In genomic region chr1:23693599-23693998, GRCh38 we compare ENCODE assay signal across 11 cellular contexts. TPM values are rescaled to one million over a fixed set of nuclear protein-coding genes. Genes with fewer than 3 reads are reported as not detected.
DNase-seq lines count a peak whose midpoint lies in the region; ATAC-seq and TF ChIP-seq lines count a peak whose summit lies in the region.
"Had no signal": no experiment of that assay in that cellular context is flagged by ENCODE, and none has a peak within 500 bp of the region (broad histone marks: within the 10 kb centered on the region; RNA-seq: fewer than 3 reads in every experiment).

No MANE protein-coding gene starts in this region.

- no peak overlapping the region for H2AFZ ChIP-seq in fibroblast of lung (ENCODE audit: low read length)
- no peak overlapping the region for H2AFZ ChIP-seq in smooth muscle cell (ENCODE audit: low read depth)

- H3F3A ChIP-seq in smooth muscle cell (ENCODE audit: low read depth) = peaks cover 5% of the 10 kb centered on the region

- no peak for DNase-seq in activated CD8-positive, alpha-beta memory T cell treated with anti-CD3 and anti-CD28 coated beads, Interleukin-2, amount 10 ng/mL, durations not matched to agents 7 days and 5 days
- no peak for DNase-seq in activated CD8-positive, alpha-beta memory T cell treated with anti-CD3 and anti-CD28 coated beads, Interleukin-2, amount 50 U/mL, for 48 hours
- DNase-seq in T-helper 17 cell (no peak), fibroblast of lung (ENCODE audit: low read depth in 2 of 2) (no peak), smooth muscle cell (lab: John Stamatoyannopoulos, UW; ENCODE audit: unreplicated experiment) (no peak), NCI-H2029 (lab: John Stamatoyannopoulos, UW) (no peak), NCI-H2227 (lab: John Stamatoyannopoulos, UW; ENCODE audit: unreplicated experiment) (no peak)
- DNase-seq in stimulated activated CD4-positive, alpha-beta T cell treated with anti-CD3 and anti-CD28 coated beads, Interleukin-12 subunit alpha, Interleukin-12 subunit beta, amount 100 ng/mL, for 4 hours = no peak
- DNase-seq: NCI-H1092 treated with DMSO at 0.1 percent for 48 hours, T1000 had no signal

- peaks cover 62% of the 10 kb centered on the region for H3K4me1 Mint-ChIP-seq in activated CD8-positive, alpha-beta memory T cell treated with anti-CD3 and anti-CD28 coated beads, Interleukin-2, amount 10 ng/mL, durations not matched to agents 7 days and 5 days
- peaks cover 42% of the 10 kb centered on the region for H3K4me1 Mint-ChIP-seq in T-helper 17 cell

- no peaks in the 10 kb centered on the region for H3K27me3 Mint-ChIP-seq in activated CD8-positive, alpha-beta memory T cell treated with anti-CD3 and anti-CD28 coated beads, Interleukin-2, amount 10 ng/mL, durations not matched to agents 7 days and 5 days
- no peaks in the 10 kb centered on the region for H3K27me3 Mint-ChIP-seq in T-helper 17 cell

- CTCF ChIA-PET in activated CD8-positive, alpha-beta memory T cell treated with anti-CD3 and anti-CD28 coated beads, Interleukin-2, amount 10 ng/mL, durations not matched to agents 7 days and 5 days (lab: Charles Lee) = interaction anchor here (0.8 to 1.5 kb wide), 3 partner anchors 36 to 196 kb away, joined by 3 to 9 read pairs (median 3); no protein-coding TSS in a partner anchor

- peaks cover 2% of the 10 kb centered on the region for H4K20me1 ChIP-seq in fibroblast of lung (ENCODE audit: control insufficient read depth, extremely low read depth, insufficient read depth, low read length)
- H4K20me1 ChIP-seq in smooth muscle cell (ENCODE audit: low read depth) = peaks cover 68% of the 10 kb centered on the region

- H3K27me3 ChIP-seq in fibroblast of lung (ENCODE audit: control insufficient read depth, insufficient read depth, low read length) (no peaks in the 10 kb centered on the region), smooth muscle cell (ENCODE audit: low read depth) (no peaks in the 10 kb centered on the region)

- H3K9me3 ChIP-seq in T-helper 17 cell (ENCODE audit: control insufficient read depth, low read length, poor library complexity, severe bottlenecking) (no peaks in the 10 kb centered on the region), fibroblast of lung (ENCODE audit: control insufficient read depth, insufficient read depth, low read depth, low read length) (no peaks in the 10 kb centered on the region), smooth muscle cell (replicated peaks; ENCODE audit: low read depth) (no peaks in the 10 kb centered on the region)

- H3K27ac ChIP-seq in fibroblast of lung (ENCODE audit: insufficient read depth, low read length) (no peak overlapping the region), smooth muscle cell (ENCODE audit: low read depth) (peak overlapping the region; percentile 73)

- peak overlapping the region in 3 of 4 experiments; percentile 85 to 100 (median 88) for H3K4me3 ChIP-seq in fibroblast of lung (replicated peaks in 1 of 4; ENCODE audit: control extremely low read depth in 1 of 4, insufficient read depth in 1 of 4, low read depth in 3 of 4, low read length in 4 of 4)
- peak overlapping the region; percentile 78 for H3K4me3 ChIP-seq in smooth muscle cell

- H3K36me3 ChIP-seq in fibroblast of lung (ENCODE audit: control insufficient read depth, insufficient read depth, low read length) (peaks cover 12% of the 10 kb centered on the region), smooth muscle cell (ENCODE audit: low read depth) (peaks cover 13% of the 10 kb centered on the region)

- H3K27ac Mint-ChIP-seq in activated CD8-positive, alpha-beta memory T cell treated with anti-CD3 and anti-CD28 coated beads, Interleukin-2, amount 10 ng/mL, durations not matched to agents 7 days and 5 days = peak overlapping the region; percentile 92
- H3K27ac Mint-ChIP-seq in T-helper 17 cell = peak overlapping the region; percentile 94

- WGBS in smooth muscle cell (ENCODE audit: low lambda C conversion rate) = 97% methylated on average over 2 of the region's 2 CpGs

- peaks cover 8% of the 10 kb centered on the region for H3K4me1 ChIP-seq in fibroblast of lung (ENCODE audit: control insufficient read depth, extremely low read depth, insufficient read depth, low read length)
- H3K4me1 ChIP-seq in smooth muscle cell (ENCODE audit: low read depth) = peaks cover 18% of the 10 kb centered on the region

- H3K4me2 ChIP-seq in fibroblast of lung (ENCODE audit: extremely low read depth, insufficient read depth, low read length) (peak overlapping the region; percentile 93), smooth muscle cell (peak overlapping the region; percentile 94)

- peaks cover 63% of the 10 kb centered on the region for H3K36me3 Mint-ChIP-seq in activated CD8-positive, alpha-beta memory T cell treated with anti-CD3 and anti-CD28 coated beads, Interleukin-2, amount 10 ng/mL, durations not matched to agents 7 days and 5 days
- H3K36me3 Mint-ChIP-seq in T-helper 17 cell (ENCODE audit: low read depth) = peaks cover 8% of the 10 kb centered on the region

- ATAC-seq in activated CD8-positive, alpha-beta memory T cell treated with anti-CD3 and anti-CD28 coated beads, Interleukin-2, amount 10 ng/mL, durations not matched to agents 7 days and 5 days = no peak
- no peak for ATAC-seq in T-helper 17 cell
- ATAC-seq: left lobe of liver had no signal

- TF ChIP-seq CTCF in fibroblast of lung (conservative IDR thresholded peaks at IDR 0.05 in 1 of 2, IDR thresholded peaks at IDR 0.05 in 1 of 2; ENCODE audit: low read depth in 1 of 2, low read length in 2 of 2) (no peak), smooth muscle cell (IDR thresholded peaks at IDR 0.05; ENCODE audit: borderline replicate concordance, insufficient read depth, poor library complexity, severe bottlenecking) (no peak)

- H3K79me2 ChIP-seq in fibroblast of lung (ENCODE audit: control insufficient read depth, insufficient read depth, low read length) (peaks cover 69% of the 10 kb centered on the region), smooth muscle cell (ENCODE audit: low read depth) (peaks cover 70% of the 10 kb centered on the region)

- peak overlapping the region; percentile 98 for H3K4me3 Mint-ChIP-seq in activated CD8-positive, alpha-beta memory T cell treated with anti-CD3 and anti-CD28 coated beads, Interleukin-2, amount 10 ng/mL, durations not matched to agents 7 days and 5 days
- peak overlapping the region; percentile 62 for H3K4me3 Mint-ChIP-seq in T-helper 17 cell

- H3K9ac ChIP-seq in fibroblast of lung (ENCODE audit: insufficient read depth, low read length) (no peak overlapping the region), smooth muscle cell (ENCODE audit: low read depth) (peak overlapping the region; percentile 91)

- H3K9me3 Mint-ChIP-seq in activated CD8-positive, alpha-beta memory T cell treated with anti-CD3 and anti-CD28 coated beads, Interleukin-2, amount 10 ng/mL, durations not matched to agents 7 days and 5 days (ENCODE audit: low read depth) = no peaks in the 10 kb centered on the region

RNA-seq across cellular contexts. Expression of gene RPL11, which starts 2.0 kb away (rescaled TPM):
- 1,000 to 10,000 TPM in 1 of 2 experiments, 100 to 1,000 TPM in 1; 844 to 1,001 TPM for total RNA-seq in activated CD8-positive, alpha-beta memory T cell treated with anti-CD3 and anti-CD28 coated beads, Interleukin-2, amount 10 ng/mL, durations not matched to agents 7 days and 5 days
- total RNA-seq in T-helper 17 cell (1,000 to 10,000 TPM; 1,753 to 1,861 TPM), fibroblast of lung (1,214 and 1,412 TPM in 2 replicates), smooth muscle cell (685 and 899 TPM in 2 replicates)
- polyA plus RNA-seq in fibroblast of lung (1,477 and 1,551 TPM in 2 replicates), smooth muscle cell (528 and 622 TPM in 2 replicates)
- 2,012 and 2,284 TPM in 2 replicates for polyA plus RNA-seq in fibroblast of lung (2012)
- 186 and 249 TPM in 2 replicates for polyA minus RNA-seq in fibroblast of lung (ENCODE audit: low replicate concordance)

RNA-seq across cellular contexts. Expression of gene ELOA, which starts 49.7 kb away (rescaled TPM):
- 10 to 100 TPM; 30.1 to 40.7 TPM for total RNA-seq in activated CD8-positive, alpha-beta memory T cell treated with anti-CD3 and anti-CD28 coated beads, Interleukin-2, amount 10 ng/mL, durations not matched to agents 7 days and 5 days
- total RNA-seq in T-helper 17 cell (10 to 100 TPM; 34.7 to 39.7 TPM), fibroblast of lung (15.9 and 19.3 TPM in 2 replicates), smooth muscle cell (33.4 and 36.2 TPM in 2 replicates)
- polyA plus RNA-seq in fibroblast of lung (34.1 and 42.2 TPM in 2 replicates), smooth muscle cell (28.1 and 30.5 TPM in 2 replicates)
- 26.7 and 35.1 TPM in 2 replicates for polyA plus RNA-seq in fibroblast of lung (2012)
- 14.5 and 16.0 TPM in 2 replicates for polyA minus RNA-seq in fibroblast of lung (ENCODE audit: low replicate concordance)
